9 cellular contexts compared by ENCODE assay signal in the genomic region with DNA sequence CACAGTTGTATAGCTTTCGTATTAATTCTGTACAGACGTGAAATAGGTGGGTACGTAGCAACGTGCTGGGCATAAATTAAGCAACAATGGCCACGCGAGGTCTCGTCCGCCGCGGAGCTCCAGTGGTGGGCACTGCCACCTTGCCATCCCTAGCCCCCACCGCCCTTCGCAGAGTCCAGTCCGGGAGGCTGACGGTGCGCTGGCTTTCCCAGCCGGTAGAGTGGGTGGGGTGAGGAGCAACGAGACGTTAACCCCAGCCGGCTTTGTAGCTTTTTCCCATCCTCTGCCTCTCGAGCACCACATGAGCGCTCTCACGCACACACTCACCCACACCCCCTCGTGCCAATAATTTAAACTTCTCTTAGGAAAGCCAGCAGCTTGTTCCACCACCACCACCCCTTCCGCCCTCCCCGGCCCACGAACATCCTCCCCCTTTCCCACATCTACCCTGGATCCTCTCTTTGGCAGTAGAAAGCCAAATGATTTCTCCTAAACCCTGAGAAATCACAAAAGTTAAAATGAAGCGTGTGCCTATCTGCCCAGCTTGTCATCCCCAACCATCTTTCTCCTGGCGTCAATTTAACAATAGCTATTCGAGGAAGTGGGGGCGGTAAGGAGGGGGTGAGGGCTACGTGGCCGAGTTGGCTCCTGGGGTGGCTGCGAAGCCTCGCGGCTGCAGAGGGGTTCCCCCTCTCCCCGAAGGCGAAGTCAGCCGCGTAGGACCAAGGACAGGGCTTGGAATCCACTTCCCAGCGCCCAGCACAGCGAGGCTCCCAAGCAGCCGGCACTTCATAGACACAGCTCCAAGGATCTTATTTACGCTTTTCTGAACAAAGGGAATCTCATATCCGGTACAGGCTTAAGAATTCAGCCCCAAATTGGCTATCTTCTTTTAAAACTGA. TPM values are rescaled to one million over a fixed set of nuclear protein-coding genes. Genes with fewer than 3 reads are reported as not detected.
DNase-seq lines count a peak whose midpoint lies in the region; ATAC-seq and TF ChIP-seq lines count a peak whose summit lies in the region.
"Had no signal": no experiment of that assay in that cellular context is flagged by ENCODE, and none has a peak within 500 bp of the region (broad histone marks: within the 10 kb centered on the region; RNA-seq: fewer than 3 reads in every experiment).

No MANE protein-coding gene starts in this region.

- H3K4me1 ChIP-seq in GM23248 (ENCODE audit: insufficient read depth) (0 out of 2 replicates have a peak, but pooled peaks cover 4% of the 10 kb centered on the region), SJCRH30 (peaks cover under 1% of the 10 kb centered on the region; the same call in 1 of the 2 replicates), cardiac muscle cell (ENCODE audit: low read depth) (peaks cover 21% of the 10 kb centered on the region)

- no peak for TF ChIP-seq CTCF in cardiac muscle cell (IDR thresholded peaks at IDR 0.05; ENCODE audit: low read depth, low read length)

- peak overlapping the region; percentile 92 for H3K4me2 ChIP-seq in GM23248 (ENCODE audit: unreplicated experiment)

- peak overlapping the region; percentile 80; the same call in 1 of the 2 replicates for H2AFZ ChIP-seq in GM23248

- H3K27ac ChIP-seq in GM23248 (no peak overlapping the region), SJCRH30 (peak overlapping the region; percentile 31), cardiac muscle cell (no peak overlapping the region)

- H3F3A ChIP-seq in GM23248 (ENCODE audit: insufficient read depth), result no peaks in the 10 kb centered on the region

- DNase-seq in GM23248, result peak; percentile 28
- peak; percentile 66 to 74 for DNase-seq in SJCRH30
- DNase-seq in cardiac muscle cell (ENCODE audit: low read depth in 1 of 2, low spot score in 1 of 2), result peak in 1 of 2 donors; percentile 81
- peak in 7 of 10 donors; percentile 22 to 86 (median 45) for DNase-seq in posterior cingulate gyrus
- no peak for DNase-seq in activated CD4-positive, alpha-beta T cell treated with anti-CD3 and anti-CD28 coated beads, Interleukin-2, amount 50 U/mL, for 48 hours
- DNase-seq: effector memory CD8-positive, alpha-beta T cell had no signal

- no peaks in the 10 kb centered on the region for H3K36me3 ChIP-seq in GM23248 (ENCODE audit: low read depth)
- no peaks in the 10 kb centered on the region for H3K36me3 ChIP-seq in SJCRH30
- H3K36me3 ChIP-seq in cardiac muscle cell, result no peaks in the 10 kb centered on the region

- H3K79me2 ChIP-seq in GM23248 (ENCODE audit: insufficient read depth), result no peaks in the 10 kb centered on the region

- H3K9me3 ChIP-seq in GM23248 (ENCODE audit: low read depth) (no peaks in the 10 kb centered on the region), SJCRH30 (replicated peaks) (no peaks in the 10 kb centered on the region), cardiac muscle cell (ENCODE audit: low read depth) (no peaks in the 10 kb centered on the region)

- no peak for TF ChIP-seq POLR2A in GM18505 (IDR thresholded peaks at IDR 0.05; ENCODE audit: borderline replicate concordance, extremely low read depth, insufficient read depth, insufficient read length)

- ATAC-seq in GM19452 (IDR thresholded peaks at IDR 0.05; ENCODE audit: unreplicated experiment) (no peak), HG03175 (IDR thresholded peaks at IDR 0.05; ENCODE audit: unreplicated experiment) (no peak), GM18505 (IDR thresholded peaks at IDR 0.05; ENCODE audit: unreplicated experiment) (no peak)
- ATAC-seq: effector memory CD8-positive, alpha-beta T cell had no signal

- WGBS in GM23248 (ENCODE audit: low coverage in 1 of 2, low lambda C conversion rate in 2 of 2, missing lambda C conversion rate in 2 of 2), 2 experiments, result 6 to 7% methylated on average over 40 to 44 of the region's 44 CpGs

- no peak overlapping the region for H3K9ac ChIP-seq in GM23248

- H3K9me2 ChIP-seq in GM23248 (ENCODE audit: insufficient read depth), result peaks cover 8% of the 10 kb centered on the region; the same call in 1 of the 2 replicates

- peaks cover 33% of the 10 kb centered on the region for H3K27me3 ChIP-seq in GM23248 (replicated peaks; ENCODE audit: insufficient read depth)
- no peaks in the 10 kb centered on the region for H3K27me3 ChIP-seq in SJCRH30
- peaks cover 71% of the 10 kb centered on the region for H3K27me3 ChIP-seq in cardiac muscle cell

- H3K4me3 ChIP-seq in GM23248 (no peak overlapping the region), SJCRH30 (peak overlapping the region; percentile 62), cardiac muscle cell (peak overlapping the region; percentile 51)

- H4K20me1 ChIP-seq in GM23248 (ENCODE audit: insufficient read depth), result no peaks in the 10 kb centered on the region

- in situ Hi-C loops in GM23248 (cut with MboI), result no loop called here

- intact Hi-C loops in posterior cingulate gyrus (cut with DNase I), result loop anchor here (10.0 kb wide), 1 partner anchor 160 kb away; no protein-coding TSS in a partner anchor

RNA-seq across cellular contexts. Expression of a gene that starts 1.5 kb away (rescaled TPM):
- total RNA-seq in GM23248 (2014; rRNA removed; shearing (Covaris generic)), result not detected in 2 replicates
- polyA plus RNA-seq in GM23248 (2016; fragmentation: Nextera tagmentation; extraction: Ambion mirVana), result 0.08 TPM in 1 of 2 replicates, not detected in the other
- 29.1 and 29.2 TPM in 2 replicates for total RNA-seq in SJCRH30 (2014; rRNA removed; shearing (Covaris generic))
- total RNA-seq in cardiac muscle cell, result 4.1 and 11.2 TPM in 2 replicates
- polyA plus RNA-seq in cardiac muscle cell, result 3.2 and 9.8 TPM in 2 replicates

Comparison
In these comparisons a context has a peak if more than half of its experiments do, and no peak if none do; other contexts are left out.
1. DNase-seq: peak in GM23248 (single experiment), SJCRH30 (2 of 2) and posterior cingulate gyrus (7 of 10); none in activated CD4-positive, alpha-beta T cell treated with anti-CD3 and anti-CD28 coated beads, Interleukin-2, amount 50 U/mL, for 48 hours (0 of 2).